In the genomic region with DNA sequence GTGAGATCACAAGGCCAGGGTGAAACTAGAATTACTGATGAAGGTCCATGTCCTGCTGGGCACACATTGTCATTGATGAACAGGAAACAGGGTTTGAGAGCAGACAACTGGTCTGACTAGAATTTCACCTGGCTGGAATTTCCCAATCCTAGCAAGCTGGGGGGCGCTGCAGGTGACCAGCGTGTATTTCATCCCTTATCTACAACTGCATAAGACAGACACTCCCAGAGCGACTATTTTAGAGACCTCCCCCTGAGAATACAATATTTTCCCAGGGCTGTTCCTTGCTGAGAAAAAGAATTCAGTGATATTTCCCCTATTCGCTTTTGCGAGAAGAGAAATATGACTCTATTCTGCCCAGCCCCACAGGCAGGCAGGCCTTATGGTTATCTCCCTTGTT, we compare ENCODE assay signal across 22 cellular contexts.
"Had no signal": no experiment of that assay in that cellular context is flagged by ENCODE, and none has a peak within 500 bp of the region (broad histone marks: within the 10 kb centered on the region; RNA-seq: fewer than 3 reads in every experiment).

No MANE protein-coding gene starts in this region.

- H3K27me3 ChIP-seq: left lung, right atrium auricular region, sigmoid colon, stomach, thyroid gland, vagina had no signal

- ATAC-seq: effector memory CD8-positive, alpha-beta T cell; left cardiac atrium; left lung; naive thymus-derived CD8-positive, alpha-beta T cell; stimulated activated effector memory CD8-positive, alpha-beta T cell treated with anti-CD3 and anti-CD28 coated beads, Interleukin-12 subunit alpha, Interleukin-12 subunit beta, amount 100 ng/mL, for 72 hours had no signal

- FAIRE-seq: frontal cortex had no signal

- H3K4me1 ChIP-seq: left lung, prostate gland, right atrium auricular region, sigmoid colon, stomach, thyroid gland, vagina had no signal

- H3K27ac ChIP-seq: left lung, prostate gland, right atrium auricular region, sigmoid colon, stomach, thyroid gland, vagina had no signal

- DNase-seq: cortex of kidney; effector memory CD8-positive, alpha-beta T cell; hypothalamus; left cardiac atrium; left lung; mesenchymal stem cell; midbrain; naive thymus-derived CD8-positive, alpha-beta T cell; nephron progenitor cell; nucleus accumbens; sigmoid colon; stimulated activated CD4-positive, alpha-beta T cell treated with anti-CD3 and anti-CD28 coated beads, Interleukin-2, amount 100 ng/mL, for 24 hours; stimulated activated CD4-positive, alpha-beta T cell treated with anti-CD3 and anti-CD28 coated beads, Interleukin-4, amount 100 ng/mL, for 24 hours; stimulated activated naive CD4-positive, alpha-beta T cell treated with Interleukin-2 at 50 U/mL for 16 hours; stomach; thyroid gland; trophoblast cell had no signal

- H3K36me3 ChIP-seq: left lung, prostate gland, right atrium auricular region, sigmoid colon, stomach, thyroid gland, vagina had no signal

- H3K4me3 ChIP-seq: left lung, prostate gland, right atrium auricular region, sigmoid colon, stomach, thyroid gland, vagina had no signal

- H3K9me3 ChIP-seq: thyroid gland had no signal
